ENCODE assay signal across 17 cellular contexts in the genomic region with DNA sequence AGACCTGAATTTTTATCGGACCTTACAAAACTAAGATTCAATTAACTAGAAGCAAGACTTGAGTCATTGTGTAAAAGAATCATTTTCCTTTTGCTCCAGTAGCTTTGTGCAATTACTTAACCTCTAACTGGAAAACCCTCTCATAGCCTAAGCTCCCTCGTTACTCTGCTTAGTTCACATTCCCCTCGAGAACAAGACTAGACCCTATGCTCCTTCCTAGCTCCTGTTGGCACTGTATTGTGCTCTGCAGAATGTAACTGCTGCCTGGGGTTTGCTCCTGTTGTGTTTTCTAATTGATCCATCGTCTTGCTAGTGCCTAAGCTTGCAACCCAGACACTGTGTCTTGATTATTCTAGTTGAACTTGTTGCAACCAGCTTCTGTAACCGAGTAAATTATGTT.
"Had no signal": no experiment of that assay in that cellular context is flagged by ENCODE, and none has a peak within 500 bp of the region (broad histone marks: within the 10 kb centered on the region; RNA-seq: fewer than 3 reads in every experiment).

No MANE protein-coding gene starts in this region.

- H3K36me3 ChIP-seq: ascending aorta, cardiac muscle cell, prostate gland, right lobe of liver had no signal

- H3K27ac ChIP-seq: ascending aorta, cardiac muscle cell, dorsolateral prefrontal cortex, prostate gland, right lobe of liver had no signal

- H3K9me3 ChIP-seq: ascending aorta, prostate gland, right lobe of liver had no signal

- H3K4me3 ChIP-seq: ascending aorta, cardiac muscle cell, dorsolateral prefrontal cortex, prostate gland, right lobe of liver had no signal

- DNase-seq: activated CD4-positive, alpha-beta T cell treated with anti-CD3 and anti-CD28 coated beads for 1 hour; activated CD4-positive, alpha-beta T cell treated with anti-CD3 and anti-CD28 coated beads, Interleukin-2, amount 50 U/mL, for 48 hours; activated CD8-positive, alpha-beta memory T cell treated with anti-CD3 and anti-CD28 coated beads, Interleukin-2, amount 10 ng/mL, durations not matched to agents 7 days and 5 days; activated naive CD4-positive, alpha-beta T cell treated with anti-CD3 and anti-CD28 coated beads for 36 hours; activated naive CD8-positive, alpha-beta T cell treated with anti-CD3 and anti-CD28 coated beads, Interleukin-2, amount 50 U/mL, for 24 hours; activated T-cell treated with anti-CD3 and anti-CD28 coated beads, Interleukin-2, amount 50 U/mL, for 1 hour; dorsolateral prefrontal cortex; mesendoderm; natural killer cell; right lobe of liver; stimulated activated naive CD8-positive, alpha-beta T cell treated with anti-CD3 and anti-CD28 coated beads, Interleukin-15, amount 100 ng/mL, for 72 hours; T-cell; T1000 had no signal

- H3K4me1 ChIP-seq: ascending aorta, prostate gland, right lobe of liver had no signal

- H3K27me3 ChIP-seq: ascending aorta, cardiac muscle cell, dorsolateral prefrontal cortex, right lobe of liver had no signal

- ATAC-seq: activated CD8-positive, alpha-beta memory T cell treated with anti-CD3 and anti-CD28 coated beads, Interleukin-2, amount 10 ng/mL, durations not matched to agents 7 days and 5 days; activated naive CD8-positive, alpha-beta T cell treated with anti-CD3 and anti-CD28 coated beads, Interleukin-2, amount 50 U/mL, for 24 hours; esophagus mucosa; natural killer cell; right lobe of liver; stimulated activated naive CD8-positive, alpha-beta T cell treated with anti-CD3 and anti-CD28 coated beads, Interleukin-15, amount 100 ng/mL, for 72 hours; T-cell had no signal
